In the genomic region with DNA sequence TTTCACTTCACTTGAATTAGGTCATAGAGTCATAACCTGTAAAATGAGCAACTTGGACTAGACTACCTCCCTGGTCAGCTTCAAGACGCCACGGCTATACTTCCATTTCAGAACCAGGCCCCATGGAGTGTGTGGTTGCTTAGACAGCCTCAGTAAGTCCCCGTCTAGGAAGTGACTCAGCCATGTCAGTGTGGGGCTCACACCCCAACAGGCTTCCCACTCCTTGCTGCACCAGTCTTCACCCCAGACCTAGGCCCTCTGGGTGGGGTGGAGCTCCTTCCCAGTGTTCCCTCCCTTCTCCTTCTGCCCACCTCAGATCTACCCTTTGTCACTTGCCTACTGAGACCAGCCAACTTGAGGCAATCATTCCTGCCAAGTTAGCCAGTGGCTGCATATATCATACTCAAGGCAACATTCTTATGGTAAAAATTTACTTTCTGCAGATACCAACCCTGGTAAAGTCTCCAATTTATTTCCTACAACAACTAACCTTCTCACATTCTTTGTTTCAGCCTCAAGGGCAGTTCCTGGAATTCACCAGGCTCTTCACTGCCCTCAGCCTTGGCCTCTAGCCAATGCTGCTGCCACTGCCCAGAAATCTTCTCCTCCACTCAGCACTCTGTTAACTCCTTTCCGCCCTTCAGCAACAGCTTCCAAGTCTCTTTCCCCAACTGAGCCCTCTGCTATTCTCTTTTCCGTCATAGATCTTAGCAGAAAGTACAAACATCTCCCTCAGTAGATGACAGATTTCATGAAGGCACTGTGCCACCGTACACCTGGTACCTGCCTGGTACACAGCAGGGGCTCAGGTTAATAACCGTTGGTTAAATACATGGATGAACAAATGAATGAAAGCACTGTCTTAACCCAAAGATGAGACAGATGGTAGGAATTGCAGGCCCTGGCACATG, we compare ENCODE assay signal across 9 cellular contexts. TPM values are rescaled to one million over a fixed set of nuclear protein-coding genes. Genes with fewer than 3 reads are reported as not detected.
DNase-seq lines count a peak whose midpoint lies in the region; ATAC-seq and TF ChIP-seq lines count a peak whose summit lies in the region.
"Had no signal": no experiment of that assay in that cellular context is flagged by ENCODE, and none has a peak within 500 bp of the region (broad histone marks: within the 10 kb centered on the region; RNA-seq: fewer than 3 reads in every experiment).

No MANE protein-coding gene starts in this region.

- DNase-seq in AG20443 (ENCODE audit: low spot score) (peak; percentile 40), NCI-H1105 (lab: John Stamatoyannopoulos, UW) (peak; percentile 26), MCF 10A (ENCODE audit: unreplicated experiment) (peak; percentile 70), mucosa of gallbladder (ENCODE audit: low spot score) (peak; percentile 81), GM10248 (ENCODE audit: extremely low spot score) (no peak), dedifferentiated amniotic fluid mesenchymal stem cell (ENCODE audit: extremely low spot score) (no peak)

- TF ChIP-seq CTCF in MCF 10A (IDR thresholded peaks at IDR 0.05; ENCODE audit: unreplicated experiment) (no peak), GM10248 (IDR thresholded peaks at IDR 0.05; ENCODE audit: control extremely low read depth, extremely low read depth, low read depth, missing control alignments) (no peak)

- intact Hi-C loops in MCF 10A (cut with micrococcal nuclease) = no loop called here

- ATAC-seq in HG02870 (IDR thresholded peaks at IDR 0.05; ENCODE audit: unreplicated experiment) (no peak), GM18873 (IDR thresholded peaks at IDR 0.05; ENCODE audit: low FRiP score, unreplicated experiment) (no peak)
- ATAC-seq: Panc1 had no signal

- POLR2A ChIA-PET in MCF 10A (lab: Yijun Ruan, JAX) (interaction anchor here (1.0 kb wide), 1 partner anchor 9 kb away, joined by 3 read pairs; no protein-coding TSS in a partner anchor), GM10248 (lab: Yijun Ruan, JAX) (no interaction called here)

- no peaks in the 10 kb centered on the region for H3K27me3 Mint-ChIP-seq in MCF 10A (ENCODE audit: insufficient read depth, unreplicated experiment)

- BruUV-seq in MCF 10A (replicated peaks; lab: Mats Ljungman, UMichigan) = no TSS peak

- H3K4me1 Mint-ChIP-seq in MCF 10A (ENCODE audit: insufficient read depth, unreplicated experiment) = peaks cover 10% of the 10 kb centered on the region

- CTCF ChIA-PET in MCF 10A (lab: Yijun Ruan, JAX) = interaction anchor here (0.5 to 1.6 kb wide), 5 partner anchors 13 to 258 kb away, joined by 3 to 4 read pairs (median 3); no protein-coding TSS in a partner anchor
- CTCF ChIA-PET in GM10248 (lab: Yijun Ruan, JAX) = interaction anchor here (1.3 to 1.5 kb wide), 2 partner anchors 23 to 90 kb away, joined by 4 read pairs; no protein-coding TSS in a partner anchor

- H3K27ac Mint-ChIP-seq in MCF 10A (ENCODE audit: low read depth, unreplicated experiment) = peak overlapping the region; percentile 39

- peak overlapping the region; percentile 2 for H3K4me3 Mint-ChIP-seq in MCF 10A (ENCODE audit: unreplicated experiment)

- H3K9me3 Mint-ChIP-seq in MCF 10A (ENCODE audit: unreplicated experiment) = no peaks in the 10 kb centered on the region

- no peaks in the 10 kb centered on the region for H3K36me3 Mint-ChIP-seq in MCF 10A (ENCODE audit: insufficient read depth, unreplicated experiment)

RNA-seq across cellular contexts. Expression of a gene that starts 31.3 kb away (rescaled TPM):
- 9.8 and 10.2 TPM in 2 replicates for total RNA-seq in MCF 10A (2022)
- total RNA-seq in mucosa of gallbladder = 32.8 TPM

Comparison
In these comparisons a context has a peak if more than half of its experiments do, and no peak if none do; other contexts are left out.
1. DNase-seq: peak in AG20443 (single experiment), NCI-H1105 (single experiment), MCF 10A (single experiment) and mucosa of gallbladder (single experiment); none in GM10248 (single experiment) and dedifferentiated amniotic fluid mesenchymal stem cell (single experiment).